In the genomic region with DNA sequence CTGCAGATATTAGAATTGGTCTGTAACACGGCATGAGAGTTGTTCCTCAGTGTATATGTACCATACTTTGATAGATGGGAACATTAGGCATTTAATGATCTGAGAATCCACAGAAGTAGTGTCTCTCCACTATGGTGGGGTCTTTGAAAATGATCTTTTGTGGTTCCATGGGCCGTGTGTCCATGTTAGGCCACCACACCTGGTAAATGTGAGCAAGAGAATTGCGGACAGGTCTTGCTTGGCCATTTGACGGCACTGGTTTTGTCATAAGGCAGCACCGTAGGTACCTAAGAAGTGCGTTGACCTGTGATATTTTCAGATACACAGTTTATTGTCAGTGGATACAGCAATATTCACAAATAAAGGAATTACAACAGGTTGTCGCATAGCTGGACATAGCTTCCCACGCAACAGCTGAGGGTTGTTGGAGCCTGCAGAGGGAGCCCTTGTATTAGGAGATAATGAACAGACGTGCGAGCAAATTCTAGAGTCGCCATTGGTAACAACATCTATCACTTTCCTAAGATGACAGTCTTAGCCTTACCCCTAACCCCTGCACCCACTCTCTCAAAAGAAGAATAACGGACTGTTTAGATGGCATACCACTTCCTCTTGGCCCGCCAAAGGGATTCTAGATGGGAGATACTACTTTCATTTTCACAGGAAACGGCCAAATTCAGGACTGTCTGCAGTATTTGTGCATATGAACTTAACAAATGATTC, we compare ENCODE assay signal across 8 cellular contexts.
DNase-seq lines count a peak whose midpoint lies in the region; ATAC-seq and TF ChIP-seq lines count a peak whose summit lies in the region.

No MANE protein-coding gene starts in this region.

- peak; percentile 80 for ATAC-seq in esophagus mucosa

- DNase-seq in COR-L47 (lab: John Stamatoyannopoulos, UW) (peak; percentile 75), GM20000 (ENCODE audit: low spot score) (peak; percentile 53), HK-2 (ENCODE audit: unreplicated experiment) (peak; percentile 49), NCI-H748 treated with DMSO at 0.1 percent for 48 hours (lab: John Stamatoyannopoulos, UW) (peak; percentile 78), myocyte (ENCODE audit: low read depth) (peak; percentile 88), stromal cell of bone marrow (ENCODE audit: low read depth) (peak; percentile 58)
- peak; percentile 5 for DNase-seq in activated CD8-positive, alpha-beta memory T cell treated with anti-CD3 and anti-CD28 coated beads, Interleukin-2, amount 50 U/mL, for 1 hour (ENCODE audit: extremely low read depth)

- TF ChIP-seq CTCF in GM20000 (IDR thresholded peaks at IDR 0.05; ENCODE audit: extremely low read depth, missing control alignments), result peak; percentile 66

Comparison
In these comparisons a context has a peak if more than half of its experiments do, and no peak if none do; other contexts are left out.
1. Peak in every context shown above with its lines: DNase-seq and ATAC-seq.
2. DNase-seq: peak in every context shown above with its lines; median percentile 88 in myocyte; 78 in NCI-H748 treated with DMSO at 0.1 percent for 48 hours; 75 in COR-L47; 58 in stromal cell of bone marrow; 53 in GM20000; 49 in HK-2; 5 in activated CD8-positive, alpha-beta memory T cell treated with anti-CD3 and anti-CD28 coated beads, Interleukin-2, amount 50 U/mL, for 1 hour.